Comparison of ENCODE assay signal across 14 cellular contexts in genomic region chr14:86541969-86542368, GRCh38.
DNase-seq lines count a peak whose midpoint lies in the region.
"Had no signal": no experiment of that assay in that cellular context is flagged by ENCODE, and none has a peak within 500 bp of the region (broad histone marks: within the 10 kb centered on the region; RNA-seq: fewer than 3 reads in every experiment).

No MANE protein-coding gene starts in this region.

- DNase-seq in DMS 273 treated with DMSO at 0.1 percent for 48 hours (lab: John Stamatoyannopoulos, UW) (peak; percentile 18), NCI-H2171 (lab: John Stamatoyannopoulos, UW) (peak; percentile 70), SK-N-DZ (ENCODE audit: low spot score) (peak; percentile 91), islet precursor cell (peak; percentile 48), cerebellar cortex (ENCODE audit: low spot score) (no peak), germinal center (ENCODE audit: low spot score) (no peak), NCI-H2227 (lab: John Stamatoyannopoulos, UW; ENCODE audit: unreplicated experiment) (no peak)
- DNase-seq in activated CD8-positive, alpha-beta memory T cell treated with anti-CD3 and anti-CD28 coated beads, Interleukin-2, amount 50 U/mL, for 4 hours: no peak
- DNase-seq: CD4-positive, alpha-beta T cell; NCI-H1417 treated with DMSO at 0.1 percent for 48 hours; NCI-H2081; NCI-H2227 treated with DMSO at 0.1 percent for 48 hours; NCI-H526; PC-9 had no signal

Comparison
In these comparisons a context has a peak if more than half of its experiments do, and no peak if none do; other contexts are left out.
1. DNase-seq: peak in DMS 273 treated with DMSO at 0.1 percent for 48 hours (single experiment), NCI-H2171 (single experiment), SK-N-DZ (single experiment) and islet precursor cell (single experiment); none in cerebellar cortex (single experiment), activated CD8-positive, alpha-beta memory T cell treated with anti-CD3 and anti-CD28 coated beads, Interleukin-2, amount 50 U/mL, for 4 hours (single experiment), germinal center (single experiment) and NCI-H2227 (single experiment).